25 cellular contexts compared by ENCODE assay signal in genomic region chr10:111357859-111358258, GRCh38.
"Had no signal": no experiment of that assay in that cellular context is flagged by ENCODE, and none has a peak within 500 bp of the region (broad histone marks: within the 10 kb centered on the region; RNA-seq: fewer than 3 reads in every experiment).

No MANE protein-coding gene starts in this region.

- H3K79me2 ChIP-seq: hepatocyte had no signal

- H2AFZ ChIP-seq: hepatocyte had no signal

- DNase-seq: colonic mucosa; cortex of kidney; effector CD8-positive, alpha-beta T cell; effector memory CD8-positive, alpha-beta T cell; endodermal cell; erythroblast; foreskin keratinocyte; heart left ventricle; hypothalamus; immature natural killer cell; left cardiac atrium; left lung; left ventricle myocardium superior; lower lobe of right lung; mesenchymal stem cell; mucosa of descending colon; naive B cell; naive thymus-derived CD8-positive, alpha-beta T cell had no signal

- H3K4me1 ChIP-seq: colonic mucosa, foreskin keratinocyte, gastroesophageal sphincter, heart left ventricle, left lung, lower lobe of right lung had no signal

- H3K27ac ChIP-seq: colonic mucosa, epithelial cell of prostate, foreskin keratinocyte, gastroesophageal sphincter, heart left ventricle, hepatocyte, left lung, lower lobe of right lung had no signal

- FAIRE-seq: endometrium, frontal cortex, keratinocyte had no signal

- ATAC-seq: effector memory CD8-positive, alpha-beta T cell; esophagus mucosa; foreskin keratinocyte; gastroesophageal sphincter; heart left ventricle; left cardiac atrium; left lung; left ventricle myocardium superior; lower lobe of right lung; mucosa of descending colon; naive thymus-derived CD8-positive, alpha-beta T cell had no signal

- H3K27me3 ChIP-seq: colonic mucosa, foreskin keratinocyte had no signal

- H3K4me3 ChIP-seq: colonic mucosa, gastroesophageal sphincter, heart left ventricle, hepatocyte, left lung, lower lobe of right lung, mucosa of descending colon had no signal

- H3K9me3 ChIP-seq: colonic mucosa, gastroesophageal sphincter, heart left ventricle, left lung, lower lobe of right lung, mucosa of descending colon had no signal

- H3K4me2 ChIP-seq: hepatocyte had no signal

- H3K36me3 ChIP-seq: colonic mucosa, gastroesophageal sphincter, heart left ventricle, left lung, lower lobe of right lung had no signal
